11 cellular contexts compared by ENCODE assay signal in the genomic region with DNA sequence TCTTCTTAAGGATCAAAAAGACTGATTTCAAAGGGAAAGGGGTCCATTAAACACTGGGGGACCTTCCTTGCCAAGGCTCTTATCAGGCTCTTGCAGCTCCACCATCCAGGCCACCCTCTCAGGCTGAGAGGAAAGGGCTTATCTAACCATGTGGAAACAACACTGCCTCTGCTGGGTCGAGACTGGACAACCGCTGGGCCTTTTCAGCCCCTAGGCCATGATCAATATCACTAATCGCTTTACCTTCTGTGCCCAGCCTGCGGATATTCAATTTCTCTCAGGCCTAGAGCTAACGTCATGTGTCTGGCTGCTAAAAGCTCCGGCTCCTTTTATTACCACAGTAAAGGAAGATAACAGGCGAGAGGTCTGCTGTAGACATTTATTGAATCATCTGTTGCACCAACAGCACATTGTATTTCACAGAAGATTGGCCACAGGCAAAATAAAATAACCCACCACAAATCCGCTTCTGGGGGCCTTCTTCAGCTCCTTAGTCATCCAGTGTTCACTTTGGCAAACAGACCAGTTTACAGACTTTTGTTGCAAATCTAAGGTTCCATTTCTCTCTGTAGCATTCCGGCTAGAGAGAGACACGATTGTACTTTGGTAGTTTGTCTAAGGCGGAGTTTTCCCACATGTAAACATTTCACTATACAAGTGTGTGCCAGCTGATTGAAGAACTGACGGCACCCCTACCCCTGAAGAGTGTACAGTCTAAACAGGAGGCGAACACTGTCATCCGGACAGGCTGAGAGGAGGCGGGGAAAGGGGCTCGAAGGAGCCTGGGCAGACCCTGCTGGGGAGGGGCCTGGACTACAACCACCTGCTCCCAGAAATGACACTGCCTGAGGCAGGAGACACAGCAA. TPM values are rescaled to one million over a fixed set of nuclear protein-coding genes. Genes with fewer than 3 reads are reported as not detected.
DNase-seq lines count a peak whose midpoint lies in the region; ATAC-seq and TF ChIP-seq lines count a peak whose summit lies in the region.
"Had no signal": no experiment of that assay in that cellular context is flagged by ENCODE, and none has a peak within 500 bp of the region (broad histone marks: within the 10 kb centered on the region; RNA-seq: fewer than 3 reads in every experiment).

No MANE protein-coding gene starts in this region.

- no peaks in the 10 kb centered on the region; a peak in 1 of 22 replicates for H3K36me3 ChIP-seq in BLaER1 treated with 17β-estradiol and CSF1 and Interleukin-3, amounts not matched to agents 10 nM and 100 nM
- H3K36me3 ChIP-seq in Loucy (ENCODE audit: insufficient read depth, low read length) (no peaks in the 10 kb centered on the region), breast epithelium (no peaks in the 10 kb centered on the region), mucosa of rectum (ENCODE audit: control insufficient read depth in 2 of 2, insufficient read depth in 2 of 2, low read length in 2 of 2) (peaks cover 0 to 5% of the 10 kb centered on the region in 2 donors), gastrocnemius medialis (no peaks in the 10 kb centered on the region)

- H3K27me3 ChIP-seq in BLaER1 treated with 17β-estradiol and CSF1 and Interleukin-3, amounts not matched to agents 10 nM and 100 nM = 0 out of 22 replicates have a peak, but pooled peaks cover 0 to 3% (median 0%) of the 10 kb centered on the region in 11 experiments
- H3K27me3 ChIP-seq in Loucy (ENCODE audit: insufficient read depth, low read length, poor library complexity, severe bottlenecking) (no peaks in the 10 kb centered on the region), breast epithelium (no peaks in the 10 kb centered on the region), mucosa of rectum (ENCODE audit: control insufficient read depth in 2 of 2, insufficient read depth in 2 of 2, low read length in 2 of 2) (no peaks in the 10 kb centered on the region), gastrocnemius medialis (no peaks in the 10 kb centered on the region)

- no peak for ATAC-seq in HG03442 (IDR thresholded peaks at IDR 0.05; ENCODE audit: unreplicated experiment)
- no peak for ATAC-seq in gastrocnemius medialis
- no peak for ATAC-seq in GM21423 (IDR thresholded peaks at IDR 0.05; ENCODE audit: unreplicated experiment)
- ATAC-seq: GM23338 had no signal

- H3K4me3 ChIP-seq in BLaER1 treated with 17β-estradiol and CSF1 and Interleukin-3, amounts not matched to agents 10 nM and 100 nM = no peak overlapping the region
- H3K4me3 ChIP-seq in Loucy (ENCODE audit: low read length, poor library complexity, severe bottlenecking) (no peak overlapping the region), breast epithelium (no peak overlapping the region), mucosa of rectum (ENCODE audit: low read length in 2 of 2) (peak overlapping the region; percentile 27 to 52), gastrocnemius medialis (no peak overlapping the region)
- H3K4me3 ChIP-seq: GM23338, lung had no signal

- peaks cover 0 to 8% (median 0%) of the 10 kb centered on the region in 11 experiments; a peak in 2 of 22 replicates for H4K20me1 ChIP-seq in BLaER1 treated with 17β-estradiol and CSF1 and Interleukin-3, amounts not matched to agents 10 nM and 100 nM
- no peaks in the 10 kb centered on the region for H4K20me1 ChIP-seq in Loucy (ENCODE audit: insufficient read depth, low read length, poor library complexity, severe bottlenecking)

- in situ Hi-C loops in gastrocnemius medialis (cut with MboI; ENCODE audit: low sequenced_read_pairs in 4 of 4) = loop anchor here in 2 of 4 donors (10.0 to 25.0 kb wide), 3 partner anchors 53 to 405 kb away; a partner anchor contains a TSS

- no peaks in the 10 kb centered on the region for H3K9me2 ChIP-seq in Loucy (replicated peaks; ENCODE audit: low read depth, low read length)

- intact Hi-C loops in breast epithelium (cut with DNase I; ENCODE audit: low total_unique reads) (no loop called here), gastrocnemius medialis (cut with DNase I; ENCODE audit: low total_unique reads) (no loop called here)

- DNase-seq in breast epithelium (ENCODE audit: low spot score in 2 of 2) = no peak
- no peak for DNase-seq in NCI-H2081 (lab: John Stamatoyannopoulos, UW)
- no peak for DNase-seq in gastrocnemius medialis

- H2AFZ ChIP-seq in Loucy (ENCODE audit: low read length) = no peak overlapping the region
- H2AFZ ChIP-seq: GM23338 had no signal

- TF ChIP-seq POLR2A in breast epithelium (IDR thresholded peaks at IDR 0.05) (no peak), gastrocnemius medialis (IDR thresholded peaks at IDR 0.05) (no peak)

- H3K9me3 ChIP-seq in BLaER1 treated with 17β-estradiol and CSF1 and Interleukin-3, amounts not matched to agents 10 nM and 100 nM (replicated peaks in 1 of 11) = no peaks in the 10 kb centered on the region
- no peaks in the 10 kb centered on the region for H3K9me3 ChIP-seq in Loucy (ENCODE audit: insufficient read depth, low read depth, low read length)
- H3K9me3 ChIP-seq in breast epithelium = no peaks in the 10 kb centered on the region
- no peaks in the 10 kb centered on the region for H3K9me3 ChIP-seq in mucosa of rectum (ENCODE audit: control insufficient read depth in 2 of 2, low read length in 2 of 2)
- H3K9me3 ChIP-seq in gastrocnemius medialis = no peaks in the 10 kb centered on the region

- H3K9ac ChIP-seq in BLaER1 treated with 17β-estradiol and CSF1 and Interleukin-3, amounts not matched to agents 10 nM and 100 nM = no peak overlapping the region
- H3K9ac ChIP-seq in Loucy (ENCODE audit: low read depth, low read length, poor library complexity, severe bottlenecking) (no peak overlapping the region), mucosa of rectum (ENCODE audit: low read depth in 1 of 2, low read length in 2 of 2) (peak overlapping the region; percentile 61 to 68)
- H3K9ac ChIP-seq: KMS-11 had no signal

- no peaks in the 10 kb centered on the region for H3F3A ChIP-seq in Loucy (ENCODE audit: low read depth)

- H3K79me2 ChIP-seq in Loucy (ENCODE audit: insufficient read depth, low read length) = no peaks in the 10 kb centered on the region

- peak overlapping the region in 7 of 11 experiments; percentile 76 to 87 (median 82); a peak in 6 of 22 replicates for H3K4me2 ChIP-seq in BLaER1 treated with 17β-estradiol and CSF1 and Interleukin-3, amounts not matched to agents 10 nM and 100 nM
- H3K4me2 ChIP-seq in Loucy (ENCODE audit: low read depth, low read length, poor library complexity, severe bottlenecking) = peak overlapping the region; percentile 7
- H3K4me2 ChIP-seq: GM23338, KMS-11 had no signal

- TF ChIP-seq CTCF in Loucy (conservative IDR thresholded peaks at IDR 0.05; ENCODE audit: low read length) (no peak), breast epithelium (IDR thresholded peaks at IDR 0.05) (no peak), gastrocnemius medialis (IDR thresholded peaks at IDR 0.05 in 4 of 5, conservative IDR thresholded peaks at IDR 0.05 in 1 of 5) (no peak)

- peaks cover 46 to 64% (median 62%) of the 10 kb centered on the region in 10 experiments for H3K4me1 ChIP-seq in BLaER1 treated with 17β-estradiol and CSF1 and Interleukin-3, amounts not matched to agents 10 nM and 100 nM
- H3K4me1 ChIP-seq in Loucy (ENCODE audit: insufficient read depth, low read length, poor library complexity, severe bottlenecking) = peaks cover 67% of the 10 kb centered on the region
- peaks cover 11 to 28% of the 10 kb centered on the region in 2 donors for H3K4me1 ChIP-seq in breast epithelium
- peaks cover 44 to 51% of the 10 kb centered on the region in 2 donors for H3K4me1 ChIP-seq in mucosa of rectum (ENCODE audit: control insufficient read depth in 2 of 2, insufficient read depth in 2 of 2, low read length in 2 of 2)
- peaks cover 17 to 21% of the 10 kb centered on the region in 2 donors for H3K4me1 ChIP-seq in gastrocnemius medialis

- peak overlapping the region in 3 of 11 experiments; percentile 71 to 73 (median 72); a peak in 5 of 22 replicates for H3K27ac ChIP-seq in BLaER1 treated with 17β-estradiol and CSF1 and Interleukin-3, amounts not matched to agents 10 nM and 100 nM
- H3K27ac ChIP-seq in breast epithelium = peak overlapping the region; percentile 78 to 82
- H3K27ac ChIP-seq in mucosa of rectum (ENCODE audit: low read depth in 2 of 2, low read length in 2 of 2) = peak overlapping the region; percentile 76 to 87
- no peak overlapping the region for H3K27ac ChIP-seq in gastrocnemius medialis
- H3K27ac ChIP-seq: KMS-11 had no signal

RNA-seq across cellular contexts. Expression of a gene that starts 13.9 kb away (rescaled TPM):
- total RNA-seq in breast epithelium = 10 to 100 TPM; 14.6 to 52.4 (median 43.3) TPM
- 1 to 10 TPM; 2.2 to 6.5 (median 3.9) TPM for total RNA-seq in gastrocnemius medialis

RNA-seq across cellular contexts. Expression of a gene that starts 44.7 kb away (rescaled TPM):
- total RNA-seq in breast epithelium = 10 to 100 TPM in 1 of 3 donors, 1 to 10 TPM in 2; 2.6 to 13.9 (median 9.1) TPM
- total RNA-seq in gastrocnemius medialis = 1 to 10 TPM; 1.7 to 6.3 (median 4.8) TPM

Comparison
In these comparisons a context has a peak if more than half of its experiments do, and no peak if none do; other contexts are left out.
1. H3K27ac ChIP-seq: peak in breast epithelium (2 of 2) and mucosa of rectum (2 of 2); none in gastrocnemius medialis (0 of 4).
2. H3K4me3 ChIP-seq: peak in mucosa of rectum (2 of 2); none in BLaER1 treated with 17β-estradiol and CSF1 and Interleukin-3, amounts not matched to agents 10 nM and 100 nM (0 of 10), Loucy (single experiment), breast epithelium (0 of 3) and gastrocnemius medialis (0 of 4).
3. H3K9ac ChIP-seq: peak in mucosa of rectum (2 of 2); none in BLaER1 treated with 17β-estradiol and CSF1 and Interleukin-3, amounts not matched to agents 10 nM and 100 nM (0 of 11) and Loucy (single experiment).